13 cellular contexts compared by ENCODE assay signal in the genomic region with DNA sequence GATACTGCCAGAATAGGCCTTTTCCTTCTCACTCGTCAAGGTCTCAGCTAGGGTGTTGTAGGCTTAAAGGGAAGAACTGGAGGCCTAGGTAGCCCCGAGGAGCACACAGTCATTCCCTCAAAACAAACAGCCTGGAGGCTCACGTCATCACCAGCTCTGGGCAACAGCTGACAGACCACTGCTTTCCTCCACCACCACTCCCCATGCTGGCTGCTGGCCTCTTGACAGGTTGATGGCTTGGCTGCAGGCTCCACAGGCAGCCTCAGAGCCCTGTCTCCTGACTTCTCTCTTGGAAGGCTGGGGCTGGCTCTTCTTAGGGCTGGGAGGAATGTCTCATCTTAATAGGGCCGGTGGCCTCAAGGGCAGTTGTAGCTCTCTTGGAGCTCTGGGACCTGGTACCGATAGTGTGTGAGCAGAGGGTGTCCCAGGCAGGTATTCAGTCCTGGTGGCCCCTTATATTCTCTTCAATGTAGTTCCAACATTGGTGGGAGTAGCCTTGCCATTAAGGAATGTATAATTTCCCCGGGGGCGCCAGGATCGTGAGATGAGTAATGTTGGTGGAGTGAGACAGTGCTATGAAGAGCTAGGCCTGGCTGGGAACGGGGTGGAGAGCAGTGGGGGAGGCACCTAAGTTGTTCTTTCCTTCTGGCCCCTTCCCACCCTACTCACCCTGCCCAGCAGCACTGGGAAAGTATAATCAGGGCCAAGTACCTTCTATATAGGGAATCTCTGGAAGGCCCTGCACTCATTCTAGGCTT. TPM values are rescaled to one million over a fixed set of nuclear protein-coding genes. Genes with fewer than 3 reads are reported as not detected.
DNase-seq lines count a peak whose midpoint lies in the region; ATAC-seq and TF ChIP-seq lines count a peak whose summit lies in the region.
"Had no signal": no experiment of that assay in that cellular context is flagged by ENCODE, and none has a peak within 500 bp of the region (broad histone marks: within the 10 kb centered on the region; RNA-seq: fewer than 3 reads in every experiment).

No MANE protein-coding gene starts in this region.

- H3K4me1 ChIP-seq in SJSA1 (replicated peaks) (peaks cover 45% of the 10 kb centered on the region), gastrocnemius medialis (peaks cover 2 to 5% of the 10 kb centered on the region in 2 donors)

- H3K9me3 ChIP-seq in SJSA1 (replicated peaks) (no peaks in the 10 kb centered on the region), gastrocnemius medialis (no peaks in the 10 kb centered on the region)

- H3K36me3 ChIP-seq in SJSA1 (peaks cover 86% of the 10 kb centered on the region), gastrocnemius medialis (peaks cover 0 to 83% of the 10 kb centered on the region in 2 donors)

- peak overlapping the region; percentile 77 for H3K27ac Mint-ChIP-seq in osteocyte (ENCODE audit: unreplicated experiment)
- H3K27ac Mint-ChIP-seq: natural killer cell had no signal

- peaks cover 48% of the 10 kb centered on the region for H3K4me1 Mint-ChIP-seq in osteocyte (ENCODE audit: unreplicated experiment)
- H3K4me1 Mint-ChIP-seq: CD14-positive monocyte had no signal

- peaks cover 41% of the 10 kb centered on the region for H3K36me3 Mint-ChIP-seq in osteocyte (ENCODE audit: unreplicated experiment)
- H3K36me3 Mint-ChIP-seq: natural killer cell had no signal

- no peak for ATAC-seq in gastrocnemius medialis
- ATAC-seq: natural killer cell had no signal

- H3K27me3 ChIP-seq in SJSA1 (replicated peaks) (no peaks in the 10 kb centered on the region), gastrocnemius medialis (no peaks in the 10 kb centered on the region)

- intact Hi-C loops in gastrocnemius medialis (cut with DNase I; ENCODE audit: low total_unique reads), result no loop called here

- no peaks in the 10 kb centered on the region for H3K9me3 Mint-ChIP-seq in osteocyte (ENCODE audit: unreplicated experiment)
- H3K9me3 Mint-ChIP-seq: CD14-positive monocyte, natural killer cell had no signal

- in situ Hi-C loops in gastrocnemius medialis (cut with MboI; ENCODE audit: low sequenced_read_pairs in 4 of 4) (no loop called here), GM13977 (cut with MboI; ENCODE audit: low pct_unique_long_range_greater_than_20kb, low sequenced_read_pairs, unreplicated experiment) (no loop called here)

- no peak for TF ChIP-seq POLR2A in gastrocnemius medialis (IDR thresholded peaks at IDR 0.05)

- H3K27ac ChIP-seq in SJSA1 (peak overlapping the region; percentile 34), gastrocnemius medialis (peak overlapping the region in 1 of 4 donors; percentile 5)

- H3K27me3 Mint-ChIP-seq in osteocyte (ENCODE audit: unreplicated experiment), result no peaks in the 10 kb centered on the region

- H3K4me3 ChIP-seq in SJSA1 (no peak overlapping the region), fibroblast of mammary gland (ENCODE audit: control insufficient read depth, low read depth, low read length) (no peak overlapping the region), gastrocnemius medialis (no peak overlapping the region)

- no peak overlapping the region for H3K4me3 Mint-ChIP-seq in osteocyte (ENCODE audit: unreplicated experiment)
- H3K4me3 Mint-ChIP-seq: CD14-positive monocyte, natural killer cell had no signal

- TF ChIP-seq CTCF in fibroblast of mammary gland (conservative IDR thresholded peaks at IDR 0.05; ENCODE audit: control insufficient read depth, insufficient read depth, low read depth, low read length), result no peak
- TF ChIP-seq CTCF in osteocyte (IDR thresholded peaks at IDR 0.05), result no peak
- TF ChIP-seq CTCF in gastrocnemius medialis (IDR thresholded peaks at IDR 0.05 in 4 of 5, conservative IDR thresholded peaks at IDR 0.05 in 1 of 5), result no peak
- TF ChIP-seq CTCF in GM13977 (IDR thresholded peaks at IDR 0.05; ENCODE audit: extremely low read depth, insufficient read depth, missing control alignments), result no peak

- DNase-seq in ELR (ENCODE audit: low read depth) (peak; percentile 94), SJSA1 (ENCODE audit: low read depth in 1 of 2, low spot score in 2 of 2) (peak; percentile 32 to 64), fibroblast of mammary gland (ENCODE audit: low read depth) (peak; percentile 90), osteocyte (ENCODE audit: extremely low spot score, unreplicated experiment) (no peak), gastrocnemius medialis (no peak), GM13977 (ENCODE audit: low spot score) (no peak), GDM1 (lab: John Stamatoyannopoulos, UW) (no peak)
- no peak for DNase-seq in activated CD8-positive, alpha-beta memory T cell treated with anti-CD3 and anti-CD28 coated beads for 24 hours
- DNase-seq: activated naive CD4-positive, alpha-beta T cell treated with anti-CD3 and anti-CD28 coated beads, Interleukin-2, amount 50 U/mL, for 16 hours; foreskin melanocyte; natural killer cell; NCI-H1417 had no signal

RNA-seq across cellular contexts. Expression of gene AP2M1, which starts 6.1 kb away (rescaled TPM):
- 282 and 609 TPM in 2 replicates for total RNA-seq in SJSA1 (2014; rRNA removed; shearing (Covaris generic))
- total RNA-seq in osteocyte (398 and 419 TPM in 2 replicates), gastrocnemius medialis (100 to 1,000 TPM; 110 to 132 (median 117) TPM)

RNA-seq across cellular contexts. Expression of gene DVL3, which starts 13.4 kb away (rescaled TPM):
- total RNA-seq in SJSA1 (2014; rRNA removed; shearing (Covaris generic)), result 32.2 and 33.6 TPM in 2 replicates
- total RNA-seq in osteocyte (110 and 121 TPM in 2 replicates), gastrocnemius medialis (10 to 100 TPM; 36.5 to 58.1 (median 48.0) TPM)

RNA-seq across cellular contexts. Expression of gene ABCF3, which starts 17.5 kb away (rescaled TPM):
- 19.2 and 28.7 TPM in 2 replicates for total RNA-seq in SJSA1 (2014; rRNA removed; shearing (Covaris generic))
- total RNA-seq in osteocyte (60.5 and 69.5 TPM in 2 replicates), gastrocnemius medialis (10 to 100 TPM; 52.6 to 96.4 (median 63.2) TPM)

RNA-seq across cellular contexts. Expression of gene EIF2B5, which starts 33.4 kb away (rescaled TPM):
- total RNA-seq in SJSA1 (2014; rRNA removed; shearing (Covaris generic)), result 49.5 and 62.3 TPM in 2 replicates
- total RNA-seq in osteocyte (30.3 and 30.4 TPM in 2 replicates), gastrocnemius medialis (10 to 100 TPM; 42.6 to 56.8 (median 53.4) TPM)

Comparison
In these comparisons a context has a peak if more than half of its experiments do, and no peak if none do; other contexts are left out.
1. DNase-seq: peak in ELR (single experiment), SJSA1 (2 of 2) and fibroblast of mammary gland (single experiment); none in osteocyte (single experiment), gastrocnemius medialis (0 of 2), GM13977 (single experiment), GDM1 (single experiment) and activated CD8-positive, alpha-beta memory T cell treated with anti-CD3 and anti-CD28 coated beads for 24 hours (single experiment).